ENCODE assay signal across 1 cellular context in the genomic region with DNA sequence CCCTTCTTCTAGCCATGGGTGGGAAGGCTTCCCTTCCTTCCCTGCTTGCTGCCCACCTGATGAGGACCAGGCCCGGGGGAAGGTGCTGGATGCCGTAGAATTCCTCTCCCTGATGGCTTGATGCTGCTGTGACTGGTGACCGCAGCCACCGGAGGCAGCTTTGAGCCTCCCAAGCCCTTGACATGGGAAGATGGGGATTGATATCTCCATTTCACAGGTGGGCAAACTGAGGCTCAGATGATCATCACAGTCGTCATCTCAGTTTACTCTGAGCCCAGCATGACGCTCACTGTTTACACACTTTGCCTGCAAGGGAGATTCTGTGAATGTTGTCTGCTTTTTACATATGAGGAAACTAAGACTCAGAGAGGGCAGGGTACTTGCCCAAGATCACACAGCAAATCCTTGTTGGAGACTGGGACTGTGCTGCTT.
TF ChIP-seq lines count a peak whose summit lies in the region.

No MANE protein-coding gene starts in this region.

TF ChIP-seq in HepG2, 621 proteins besides CTCF, POLR2A, EP300 and RAD21 (continued from another document):
- TF ChIP-seq, protein P1, sequence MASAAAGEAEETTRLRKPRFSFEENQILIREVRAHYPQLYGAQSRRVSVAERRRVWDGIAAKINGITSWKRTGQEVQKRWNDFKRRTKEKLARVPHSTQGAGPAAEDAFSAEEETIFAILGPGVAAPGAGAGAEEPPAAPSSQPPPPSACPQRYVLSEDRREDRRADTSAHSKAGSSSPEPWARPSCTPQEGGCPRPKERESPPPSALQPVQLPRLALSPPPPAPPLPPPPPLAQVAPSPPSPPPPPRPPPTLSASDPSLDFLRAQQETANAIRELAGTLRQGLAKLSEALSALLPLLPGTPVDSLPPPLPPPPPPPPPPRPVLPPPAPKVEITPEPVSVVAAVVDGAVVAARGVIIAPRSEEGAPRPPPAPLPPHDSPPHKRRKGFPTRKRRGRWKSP (CRISPR knock-in tag; IDR thresholded peaks at IDR 0.05), result no peak
- peak; percentile 21; the same call in 1 of the 2 replicates for TF ChIP-seq IRF2 (CRISPR knock-in tag; IDR thresholded peaks at IDR 0.05)
- TF ChIP-seq XBP1 (CRISPR knock-in tag; IDR thresholded peaks at IDR 0.05), result no peak
- TF ChIP-seq ZNF263 (CRISPR knock-in tag; IDR thresholded peaks at IDR 0.05), result 0 out of 2 replicates have a peak, but pooled peaks have one; percentile 20
- TF ChIP-seq CBX1 (IDR thresholded peaks at IDR 0.05; ENCODE audit: low read depth), result peak; percentile 55
- TF ChIP-seq ZFAT (CRISPR knock-in tag; conservative IDR thresholded peaks at IDR 0.05), result no peak
- no peak for TF ChIP-seq AGO2 (optimal IDR thresholded peaks at IDR 0.05; ENCODE audit: low read depth, low read length)
- no peak for TF ChIP-seq ZNF530 (CRISPR knock-in tag; IDR thresholded peaks at IDR 0.05; ENCODE audit: low read depth)
- no peak for TF ChIP-seq NONO (IDR thresholded peaks at IDR 0.05)
- no peak for TF ChIP-seq NONO (CRISPR knock-in tag; conservative IDR thresholded peaks at IDR 0.05)
- peak; percentile 42; the same call in 1 of the 2 replicates for TF ChIP-seq ZNF326 (CRISPR knock-in tag; IDR thresholded peaks at IDR 0.05; ENCODE audit: borderline replicate concordance)
- TF ChIP-seq ZNF260 (CRISPR knock-in tag; IDR thresholded peaks at IDR 0.05; ENCODE audit: borderline replicate concordance, low read depth), result no peak
- no peak for TF ChIP-seq ZBTB20 (CRISPR knock-in tag; IDR thresholded peaks at IDR 0.05; ENCODE audit: borderline replicate concordance, low read depth)
- TF ChIP-seq ZMYM4 (CRISPR knock-in tag; IDR thresholded peaks at IDR 0.05), result no peak
- no peak for TF ChIP-seq SNRNP70 (IDR thresholded peaks at IDR 0.05; ENCODE audit: low read depth, low read length)
- TF ChIP-seq ZNF335 (CRISPR knock-in tag; IDR thresholded peaks at IDR 0.05), result no peak
- no peak for TF ChIP-seq ZNF546 (CRISPR knock-in tag; conservative IDR thresholded peaks at IDR 0.05)
- 0 out of 2 replicates have a peak, but pooled peaks have one; percentile 10 for TF ChIP-seq ZKSCAN1 (IDR thresholded peaks at IDR 0.05; ENCODE audit: low read length)
- TF ChIP-seq ZMYM3 (CRISPR knock-in tag; IDR thresholded peaks at IDR 0.05), result peak; percentile 99
- TF ChIP-seq TP53 (CRISPR knock-in tag; conservative IDR thresholded peaks at IDR 0.05), result no peak
- TF ChIP-seq ZNF558 (CRISPR knock-in tag; IDR thresholded peaks at IDR 0.05; ENCODE audit: borderline replicate concordance), result no peak
- TF ChIP-seq HNRNPH1 (optimal IDR thresholded peaks at IDR 0.05; ENCODE audit: low read depth, low read length), result peak; percentile 45
- no peak for TF ChIP-seq STAG1 (CRISPR knock-in tag; IDR thresholded peaks at IDR 0.05)
- no peak for TF ChIP-seq ZNF235 (CRISPR knock-in tag; IDR thresholded peaks at IDR 0.05; ENCODE audit: borderline replicate concordance)
- no peak for TF ChIP-seq SRF (IDR thresholded peaks at IDR 0.05; ENCODE audit: low read depth, low read length)
- 0 out of 2 replicates have a peak, but pooled peaks have one; percentile 1 for TF ChIP-seq HDAC1 (CRISPR knock-in tag; IDR thresholded peaks at IDR 0.05)
- TF ChIP-seq ZNF3 (CRISPR knock-in tag; IDR thresholded peaks at IDR 0.05), result 0 out of 2 replicates have a peak, but pooled peaks have one; percentile 19
